In the genomic region with DNA sequence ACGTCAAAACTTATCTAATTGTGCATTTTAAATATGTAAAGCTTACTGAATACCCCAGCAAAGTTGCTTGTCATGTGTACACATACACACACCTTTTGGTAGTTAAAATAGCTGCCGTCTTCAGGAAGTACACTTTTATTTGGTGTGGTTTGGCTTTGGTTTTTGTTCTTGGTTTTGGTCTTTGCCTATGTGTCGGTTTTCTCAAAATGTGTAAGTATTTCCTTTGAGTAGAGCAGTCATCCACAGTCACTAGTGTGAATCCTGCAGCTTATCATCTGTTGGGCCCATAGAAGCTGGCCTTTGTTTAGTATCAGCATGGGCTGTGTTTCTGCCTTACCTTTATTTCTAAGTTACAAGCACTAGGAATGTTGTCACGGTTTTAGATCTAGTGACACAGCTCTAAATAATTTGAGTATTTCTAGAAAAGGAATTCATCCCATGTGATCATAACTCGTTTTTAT, we compare ENCODE assay signal across 8 cellular contexts. TPM values are rescaled to one million over a fixed set of nuclear protein-coding genes. Genes with fewer than 3 reads are reported as not detected.
DNase-seq lines count a peak whose midpoint lies in the region; ATAC-seq and TF ChIP-seq lines count a peak whose summit lies in the region.

No MANE protein-coding gene starts in this region.

- no peaks in the 10 kb centered on the region for H3K36me3 ChIP-seq in body of pancreas (replicated peaks in 1 of 2; ENCODE audit: insufficient read depth in 1 of 2, low read depth in 2 of 2)
- peaks cover 12% of the 10 kb centered on the region for H3K36me3 ChIP-seq in lower lobe of right lung

- H3K4me1 ChIP-seq in body of pancreas (peaks cover 26% of the 10 kb centered on the region), lower lobe of right lung (peaks cover 15% of the 10 kb centered on the region)

- ATAC-seq in GM21390 (IDR thresholded peaks at IDR 0.05; ENCODE audit: unreplicated experiment), result peak; percentile 59
- peak; percentile 34 for ATAC-seq in body of pancreas
- ATAC-seq in lower lobe of right lung, result peak; percentile 17 to 26

- peak; percentile 37 for DNase-seq in EL
- peak; percentile 18 for DNase-seq in HT1080 (ENCODE audit: low read depth)
- DNase-seq in body of pancreas, result no peak
- no peak for DNase-seq in lower lobe of right lung
- no peak for DNase-seq in midbrain (lab: John Stamatoyannopoulos, UW)
- no peak for DNase-seq in putamen (ENCODE audit: low spot score)
- no peak for DNase-seq in activated effector memory CD4-positive, alpha-beta T cell treated with Interleukin-2 at 50 U/mL for 16 hours

- H3K4me3 ChIP-seq in body of pancreas (peak overlapping the region in 1 of 2 donors; percentile 21), lower lobe of right lung (peak overlapping the region; percentile 56)

- 5% methylated on average over 5 of the region's 5 CpGs for WGBS in body of pancreas, 2 donors

- H3K9me3 ChIP-seq in body of pancreas (no peaks in the 10 kb centered on the region), lower lobe of right lung (no peaks in the 10 kb centered on the region)

- TF ChIP-seq CTCF in body of pancreas (IDR thresholded peaks at IDR 0.05) (peak in 1 of 7 experiments; percentile 2), lower lobe of right lung (IDR thresholded peaks at IDR 0.05) (no peak)

- intact Hi-C loops in body of pancreas (cut with DNase I), result no loop called here
- intact Hi-C loops in lower lobe of right lung (cut with DNase I), result loop anchor here (10.0 kb wide), 1 partner anchor 177 kb away; no protein-coding TSS in a partner anchor

- H3K27me3 ChIP-seq in body of pancreas, result no peaks in the 10 kb centered on the region
- no peaks in the 10 kb centered on the region for H3K27me3 ChIP-seq in lower lobe of right lung (ENCODE audit: low read depth)

- peak in 2 of 3 donors; percentile 38 to 40 for TF ChIP-seq POLR2A in body of pancreas (IDR thresholded peaks at IDR 0.05)

- peak overlapping the region; percentile 71 to 88 (median 80) for H3K27ac ChIP-seq in body of pancreas
- H3K27ac ChIP-seq in lower lobe of right lung, result peak overlapping the region; percentile 74

RNA-seq across cellular contexts. Expression of a gene that starts 35.3 kb away (rescaled TPM):
- 40.1 and 58.3 TPM in 2 replicates for total RNA-seq in HT1080 (2014; rRNA removed; shearing (Covaris generic))
- polyA plus RNA-seq in HT1080 (2015; cell fraction: cytosol; rRNA removed), result 46.7 and 49.2 TPM in 2 replicates
- 45.2 and 51.6 TPM in 2 replicates for polyA plus RNA-seq in HT1080 (2015; cell fraction: nucleus; rRNA removed)
- total RNA-seq in body of pancreas, result 10 to 100 TPM; 37.9 to 70.3 TPM
- 46.7 TPM for total RNA-seq in lower lobe of right lung

RNA-seq across cellular contexts. Expression of a gene that starts 43.0 kb away (rescaled TPM):
- total RNA-seq in HT1080 (2014; rRNA removed; shearing (Covaris generic)), result not detected in 2 replicates
- polyA plus RNA-seq in HT1080 (2015; cell fraction: cytosol; rRNA removed), result 0.07 and 0.33 TPM in 2 replicates
- polyA plus RNA-seq in HT1080 (2015; cell fraction: nucleus; rRNA removed), result 0.22 TPM in 1 of 2 replicates, not detected in the other
- total RNA-seq in body of pancreas (not detected), lower lobe of right lung (not detected)

RNA-seq across cellular contexts. Expression of a gene that starts 51.7 kb away (rescaled TPM):
- 1.4 TPM in 1 of 2 replicates, not detected in the other for total RNA-seq in HT1080 (2014; rRNA removed; shearing (Covaris generic))
- not detected in 2 replicates for polyA plus RNA-seq in HT1080 (2015; cell fraction: cytosol; rRNA removed)
- polyA plus RNA-seq in HT1080 (2015; cell fraction: nucleus; rRNA removed), result not detected in 2 replicates
- not detected for total RNA-seq in body of pancreas
- total RNA-seq in lower lobe of right lung, result not detected

Comparison
In these comparisons a context has a peak if more than half of its experiments do, and no peak if none do; other contexts are left out.
1. DNase-seq: peak in EL (single experiment) and HT1080 (single experiment); none in body of pancreas (0 of 4), lower lobe of right lung (single experiment), midbrain (single experiment), putamen (single experiment) and activated effector memory CD4-positive, alpha-beta T cell treated with Interleukin-2 at 50 U/mL for 16 hours (single experiment).
2. Peak in every context shown above with its lines, with median percentiles within 50 percentile points of each other: ATAC-seq.